12 cellular contexts compared by ENCODE assay signal in the genomic region with DNA sequence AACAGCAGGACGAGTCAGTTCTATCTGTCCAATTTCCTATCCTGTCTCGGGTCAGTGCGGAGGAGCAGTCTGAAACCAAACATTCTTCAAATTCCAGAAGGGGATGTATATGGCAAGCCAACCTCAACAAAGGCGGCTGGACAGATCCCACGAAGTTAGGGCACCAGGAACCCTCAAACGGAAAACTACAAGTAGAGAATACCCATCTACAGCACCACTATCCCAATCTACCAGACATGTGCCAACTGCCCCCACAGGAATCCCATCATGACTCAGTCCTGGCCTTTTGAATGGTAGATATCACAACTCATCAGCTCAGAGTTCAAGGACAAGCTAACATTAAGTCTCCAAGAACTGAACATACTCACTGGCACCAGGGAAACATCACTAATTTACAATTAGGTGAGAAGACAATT. TPM values are rescaled to one million over a fixed set of nuclear protein-coding genes. Genes with fewer than 3 reads are reported as not detected.
DNase-seq lines count a peak whose midpoint lies in the region; ATAC-seq and TF ChIP-seq lines count a peak whose summit lies in the region.
"Had no signal": no experiment of that assay in that cellular context is flagged by ENCODE, and none has a peak within 500 bp of the region (broad histone marks: within the 10 kb centered on the region; RNA-seq: fewer than 3 reads in every experiment).

No MANE protein-coding gene starts in this region.

- DNase-seq in activated naive CD4-positive, alpha-beta T cell treated with anti-CD3 and anti-CD28 coated beads for 36 hours, result no peak
- no peak for DNase-seq in activated naive CD4-positive, alpha-beta T cell treated with anti-CD3 and anti-CD28 coated beads, Interleukin-2, amount 50 U/mL, for 16 hours
- DNase-seq in activated T-helper 1 cell treated with anti-CD3 and anti-CD28 coated beads, Interleukin-12 subunit alpha, Interleukin-12 subunit beta, Interleukin-2, Interleukin-4 antibody, amounts not matched to agents 30 ng/mL and 10 ng/mL and 1 ng/mL, durations not matched to agents 14 hours and 24 hours and 36 hours (ENCODE audit: low spot score), result no peak
- DNase-seq in iris pigment epithelial cell (ENCODE audit: low read depth) (peak; percentile 82), lower leg skin (ENCODE audit: low spot score in 2 of 2) (no peak), NCI-H128 (lab: John Stamatoyannopoulos, UW; ENCODE audit: unreplicated experiment) (no peak), ACHN (no peak)
- no peak for DNase-seq in stimulated activated naive CD8-positive, alpha-beta T cell treated with anti-CD3 and anti-CD28 coated beads, Interleukin-15, amount 100 ng/mL, for 72 hours
- DNase-seq: gastrocnemius medialis; NCI-H187 treated with DMSO at 0.1 percent for 48 hours; stimulated activated naive CD4-positive, alpha-beta T cell had no signal

- CTCF ChIA-PET in activated naive CD4-positive, alpha-beta T cell treated with anti-CD3 and anti-CD28 coated beads for 36 hours (lab: Charles Lee), result interaction anchor here (0.6 to 3.5 kb wide), 7 partner anchors 8 to 412 kb away, joined by 4 to 16 read pairs (median 5); a partner anchor contains a TSS

- in situ Hi-C loops in ACHN (cut with HindIII; ENCODE audit: low pct_ligation_motif_present, low pct_unique_long_range_greater_than_20kb, low sequenced_read_pairs), result no loop called here

- peak overlapping the region; percentile 62 for H3K27ac Mint-ChIP-seq in activated naive CD4-positive, alpha-beta T cell treated with anti-CD3 and anti-CD28 coated beads for 36 hours
- H3K27ac Mint-ChIP-seq in activated T-helper 1 cell treated with anti-CD3 and anti-CD28 coated beads, Interleukin-12 subunit alpha, Interleukin-12 subunit beta, Interleukin-2, Interleukin-4 antibody, amounts not matched to agents 30 ng/mL and 10 ng/mL and 1 ng/mL, durations not matched to agents 14 hours and 24 hours and 36 hours, result peak overlapping the region; percentile 52
- peak overlapping the region; percentile 63 to 78 for H3K27ac Mint-ChIP-seq in stimulated activated naive CD8-positive, alpha-beta T cell treated with anti-CD3 and anti-CD28 coated beads, Interleukin-15, amount 100 ng/mL, for 72 hours

- H3K4me1 Mint-ChIP-seq in activated naive CD4-positive, alpha-beta T cell treated with anti-CD3 and anti-CD28 coated beads for 36 hours (ENCODE audit: low read depth), result peaks cover 51% of the 10 kb centered on the region
- peaks cover 55% of the 10 kb centered on the region for H3K4me1 Mint-ChIP-seq in activated T-helper 1 cell treated with anti-CD3 and anti-CD28 coated beads, Interleukin-12 subunit alpha, Interleukin-12 subunit beta, Interleukin-2, Interleukin-4 antibody, amounts not matched to agents 30 ng/mL and 10 ng/mL and 1 ng/mL, durations not matched to agents 14 hours and 24 hours and 36 hours (ENCODE audit: low read depth)
- H3K4me1 Mint-ChIP-seq in stimulated activated naive CD8-positive, alpha-beta T cell treated with anti-CD3 and anti-CD28 coated beads, Interleukin-15, amount 100 ng/mL, for 72 hours, result peaks cover 83% of the 10 kb centered on the region

- no peak for TF ChIP-seq CTCF in lower leg skin (IDR thresholded peaks at IDR 0.05)

- H3K9me3 Mint-ChIP-seq in activated naive CD4-positive, alpha-beta T cell treated with anti-CD3 and anti-CD28 coated beads for 36 hours, result no peaks in the 10 kb centered on the region
- no peaks in the 10 kb centered on the region for H3K9me3 Mint-ChIP-seq in activated T-helper 1 cell treated with anti-CD3 and anti-CD28 coated beads, Interleukin-12 subunit alpha, Interleukin-12 subunit beta, Interleukin-2, Interleukin-4 antibody, amounts not matched to agents 30 ng/mL and 10 ng/mL and 1 ng/mL, durations not matched to agents 14 hours and 24 hours and 36 hours
- H3K9me3 Mint-ChIP-seq in stimulated activated naive CD8-positive, alpha-beta T cell treated with anti-CD3 and anti-CD28 coated beads, Interleukin-15, amount 100 ng/mL, for 72 hours, result no peaks in the 10 kb centered on the region
- H3K9me3 Mint-ChIP-seq: central memory CD8-positive, alpha-beta T cell had no signal

- H3K27me3 Mint-ChIP-seq in activated naive CD4-positive, alpha-beta T cell treated with anti-CD3 and anti-CD28 coated beads for 36 hours (ENCODE audit: low read depth), result no peaks in the 10 kb centered on the region
- no peaks in the 10 kb centered on the region for H3K27me3 Mint-ChIP-seq in activated T-helper 1 cell treated with anti-CD3 and anti-CD28 coated beads, Interleukin-12 subunit alpha, Interleukin-12 subunit beta, Interleukin-2, Interleukin-4 antibody, amounts not matched to agents 30 ng/mL and 10 ng/mL and 1 ng/mL, durations not matched to agents 14 hours and 24 hours and 36 hours (ENCODE audit: insufficient read depth)
- no peaks in the 10 kb centered on the region for H3K27me3 Mint-ChIP-seq in stimulated activated naive CD8-positive, alpha-beta T cell treated with anti-CD3 and anti-CD28 coated beads, Interleukin-15, amount 100 ng/mL, for 72 hours
- H3K27me3 Mint-ChIP-seq: central memory CD8-positive, alpha-beta T cell had no signal

- no peak overlapping the region for H3K4me3 ChIP-seq in lower leg skin (ENCODE audit: low read depth, poor library complexity, severe bottlenecking)
- H3K4me3 ChIP-seq: gastrocnemius medialis had no signal

- no peak for TF ChIP-seq POLR2A in lower leg skin (IDR thresholded peaks at IDR 0.05)

- H3K36me3 Mint-ChIP-seq in activated naive CD4-positive, alpha-beta T cell treated with anti-CD3 and anti-CD28 coated beads for 36 hours (ENCODE audit: low read depth), result peaks cover 18% of the 10 kb centered on the region
- peaks cover 43% of the 10 kb centered on the region for H3K36me3 Mint-ChIP-seq in activated T-helper 1 cell treated with anti-CD3 and anti-CD28 coated beads, Interleukin-12 subunit alpha, Interleukin-12 subunit beta, Interleukin-2, Interleukin-4 antibody, amounts not matched to agents 30 ng/mL and 10 ng/mL and 1 ng/mL, durations not matched to agents 14 hours and 24 hours and 36 hours (ENCODE audit: low read depth)

- intact Hi-C loops in activated naive CD4-positive, alpha-beta T cell treated with anti-CD3 and anti-CD28 coated beads for 36 hours (cut with micrococcal nuclease), result no loop called here
- intact Hi-C loops in activated T-helper 1 cell treated with anti-CD3 and anti-CD28 coated beads, Interleukin-12 subunit alpha, Interleukin-12 subunit beta, Interleukin-2, Interleukin-4 antibody, amounts not matched to agents 30 ng/mL and 10 ng/mL and 1 ng/mL, durations not matched to agents 14 hours and 24 hours and 36 hours (cut with micrococcal nuclease), result no loop called here
- intact Hi-C loops in lower leg skin (cut with DNase I; ENCODE audit: low total_unique reads), result no loop called here

- H3K4me3 Mint-ChIP-seq in activated naive CD4-positive, alpha-beta T cell treated with anti-CD3 and anti-CD28 coated beads for 36 hours, result peak overlapping the region; percentile 53
- H3K4me3 Mint-ChIP-seq in activated T-helper 1 cell treated with anti-CD3 and anti-CD28 coated beads, Interleukin-12 subunit alpha, Interleukin-12 subunit beta, Interleukin-2, Interleukin-4 antibody, amounts not matched to agents 30 ng/mL and 10 ng/mL and 1 ng/mL, durations not matched to agents 14 hours and 24 hours and 36 hours, result peak overlapping the region; percentile 77
- peak overlapping the region in 1 of 2 donors; percentile 59 for H3K4me3 Mint-ChIP-seq in stimulated activated naive CD8-positive, alpha-beta T cell treated with anti-CD3 and anti-CD28 coated beads, Interleukin-15, amount 100 ng/mL, for 72 hours
- H3K4me3 Mint-ChIP-seq: central memory CD8-positive, alpha-beta T cell had no signal

- 83% methylated on average over 6 of the region's 6 CpGs for WGBS in lower leg skin, 2 donors

- ATAC-seq in stimulated activated naive CD8-positive, alpha-beta T cell treated with anti-CD3 and anti-CD28 coated beads, Interleukin-15, amount 100 ng/mL, for 72 hours, result no peak
- ATAC-seq: gastrocnemius medialis had no signal

RNA-seq across cellular contexts. Expression of a gene that starts 2.3 kb away (rescaled TPM):
- 10 to 100 TPM; 42.1 to 43.9 TPM for total RNA-seq in activated naive CD4-positive, alpha-beta T cell treated with anti-CD3 and anti-CD28 coated beads for 36 hours
- 69.0 and 70.8 TPM in 2 replicates for total RNA-seq in activated T-helper 1 cell treated with anti-CD3 and anti-CD28 coated beads, Interleukin-12 subunit alpha, Interleukin-12 subunit beta, Interleukin-2, Interleukin-4 antibody, amounts not matched to agents 30 ng/mL and 10 ng/mL and 1 ng/mL, durations not matched to agents 14 hours and 24 hours and 36 hours
- 10 to 100 TPM; 14.3 to 26.6 (median 18.1) TPM for total RNA-seq in lower leg skin

RNA-seq across cellular contexts. Expression of a gene that starts 25.5 kb away (rescaled TPM):
- total RNA-seq in activated naive CD4-positive, alpha-beta T cell treated with anti-CD3 and anti-CD28 coated beads for 36 hours, result 10 to 100 TPM; 70.8 to 77.6 TPM
- total RNA-seq in activated T-helper 1 cell treated with anti-CD3 and anti-CD28 coated beads, Interleukin-12 subunit alpha, Interleukin-12 subunit beta, Interleukin-2, Interleukin-4 antibody, amounts not matched to agents 30 ng/mL and 10 ng/mL and 1 ng/mL, durations not matched to agents 14 hours and 24 hours and 36 hours, result 142 and 153 TPM in 2 replicates
- total RNA-seq in lower leg skin, result 10 to 100 TPM; 47.6 to 67.7 (median 58.6) TPM

RNA-seq across cellular contexts. Expression of a gene that starts 36.8 kb away (rescaled TPM):
- total RNA-seq in activated naive CD4-positive, alpha-beta T cell treated with anti-CD3 and anti-CD28 coated beads for 36 hours, result 1 to 10 TPM; 2.1 to 2.3 TPM
- 6.0 and 6.1 TPM in 2 replicates for total RNA-seq in activated T-helper 1 cell treated with anti-CD3 and anti-CD28 coated beads, Interleukin-12 subunit alpha, Interleukin-12 subunit beta, Interleukin-2, Interleukin-4 antibody, amounts not matched to agents 30 ng/mL and 10 ng/mL and 1 ng/mL, durations not matched to agents 14 hours and 24 hours and 36 hours
- 1 to 10 TPM in 1 of 4 donors, under 1 TPM in 1, not detected in 2; 0.57 to 1.7 TPM for total RNA-seq in lower leg skin
